16 cellular contexts compared by ENCODE assay signal in genomic region chr20:57436223-57436545, GRCh38. TPM values are rescaled to one million over a fixed set of nuclear protein-coding genes. Genes with fewer than 3 reads are reported as not detected.
A peak's percentile ranks its signal among the peaks of the same experiment; 100 is the strongest.
DNase-seq lines count a peak whose midpoint lies in the region; ATAC-seq and TF ChIP-seq lines count a peak whose summit lies in the region.
"Had no signal": no experiment of that assay in that cellular context is flagged by ENCODE, and none has a peak within 500 bp of the region (broad histone marks: within the 10 kb centered on the region; RNA-seq: fewer than 3 reads in every experiment).

No MANE protein-coding gene starts in this region.

- no peak overlapping the region for H2BK5ac ChIP-seq in neuronal stem cell (ENCODE audit: low read length)

- H3K14ac ChIP-seq in neuronal stem cell (ENCODE audit: low read length) = no peak overlapping the region

- H3K27me3 Mint-ChIP-seq in brain = peaks cover 7% of the 10 kb centered on the region
- H3K27me3 Mint-ChIP-seq in CD8-positive, alpha-beta memory T cell = no peaks in the 10 kb centered on the region

- H3K9me3 ChIP-seq in right atrium auricular region (no peaks in the 10 kb centered on the region), neuronal stem cell (replicated peaks in 1 of 2; ENCODE audit: control insufficient read depth in 2 of 2, insufficient read depth in 1 of 2, low read depth in 1 of 2, low read length in 2 of 2) (peaks cover 0 to 2% of the 10 kb centered on the region in 2 donors)
- H3K9me3 ChIP-seq in CD8-positive, alpha-beta memory T cell (ENCODE audit: low read length) = no peaks in the 10 kb centered on the region

- H3K4ac ChIP-seq in neuronal stem cell (ENCODE audit: low read length) = no peak overlapping the region

- H4K91ac ChIP-seq in neuronal stem cell (ENCODE audit: low read depth, low read length, poor library complexity) = no peak overlapping the region

- in situ Hi-C loops in G401 (cut with HindIII; ENCODE audit: low sequenced_read_pairs) = no loop called here

- H2AFZ ChIP-seq in neuronal stem cell (ENCODE audit: low read length) = no peak overlapping the region

- H3K36me3 Mint-ChIP-seq in brain = no peaks in the 10 kb centered on the region
- H3K36me3 Mint-ChIP-seq in CD8-positive, alpha-beta memory T cell = no peaks in the 10 kb centered on the region
- H3K36me3 Mint-ChIP-seq: CD4-positive, CD25-positive, alpha-beta regulatory T cell had no signal

- H2BK120ac ChIP-seq in neuronal stem cell (ENCODE audit: low read depth, low read length) = no peak overlapping the region

- H3K36me3 ChIP-seq in right atrium auricular region = no peaks in the 10 kb centered on the region
- no peaks in the 10 kb centered on the region for H3K36me3 ChIP-seq in neuronal stem cell (replicated peaks in 1 of 2; ENCODE audit: control insufficient read depth in 2 of 2, insufficient read depth in 2 of 2, low read length in 2 of 2)
- no peaks in the 10 kb centered on the region for H3K36me3 ChIP-seq in CD8-positive, alpha-beta memory T cell (ENCODE audit: insufficient read depth, low read length)

- H3K4me1 ChIP-seq in right atrium auricular region = peaks cover 0 to 81% of the 10 kb centered on the region in 2 donors
- H3K4me1 ChIP-seq in neuronal stem cell (ENCODE audit: control insufficient read depth in 2 of 2, insufficient read depth in 1 of 2, low read depth in 1 of 2, low read length in 2 of 2) = peaks cover 19 to 21% of the 10 kb centered on the region in 2 donors
- peaks cover 52% of the 10 kb centered on the region for H3K4me1 ChIP-seq in CD8-positive, alpha-beta memory T cell (ENCODE audit: insufficient read depth, low read length)

- no CpG with 5 or more reads among the region's 6 CpGs for WGBS in neuronal stem cell (ENCODE audit: extremely low coverage in 2 of 2, insufficient read length in 2 of 2, insufficient replicate concordance in 1 of 2), 2 donors

- H3K27me3 ChIP-seq in right atrium auricular region = no peaks in the 10 kb centered on the region
- peaks cover 0 to 30% (median 0%) of the 10 kb centered on the region in 3 experiments for H3K27me3 ChIP-seq in neuronal stem cell (ENCODE audit: control insufficient read depth in 3 of 3, insufficient read depth in 3 of 3, low read depth in 1 of 3, low read length in 3 of 3)
- no peaks in the 10 kb centered on the region for H3K27me3 ChIP-seq in CD8-positive, alpha-beta memory T cell (ENCODE audit: insufficient read depth, low read length, poor library complexity, severe bottlenecking)

- H3K4me3 ChIP-seq in right atrium auricular region = no peak overlapping the region
- H3K4me3 ChIP-seq in neuronal stem cell (ENCODE audit: low read length in 2 of 2) = no peak overlapping the region
- no peak overlapping the region for H3K4me3 ChIP-seq in CD8-positive, alpha-beta memory T cell (ENCODE audit: low read length)
- H3K4me3 ChIP-seq: lung, smooth muscle cell had no signal

- H3K18ac ChIP-seq in neuronal stem cell (ENCODE audit: low read length) = peak overlapping the region; percentile 70

- no peak for TF ChIP-seq CTCF in right atrium auricular region (IDR thresholded peaks at IDR 0.05)
- no peak for TF ChIP-seq CTCF in brain (conservative IDR thresholded peaks at IDR 0.05)

- H3K4me1 Mint-ChIP-seq in brain = peaks cover 68% of the 10 kb centered on the region
- peaks cover 45 to 57% (median 56%) of the 10 kb centered on the region in 3 donors for H3K4me1 Mint-ChIP-seq in CD8-positive, alpha-beta memory T cell

- peak overlapping the region; percentile 4 for H2BK12ac ChIP-seq in neuronal stem cell (ENCODE audit: low read length)

- POLR2A ChIA-PET in CD8-positive, alpha-beta memory T cell (lab: Charles Lee) = interaction anchor here (1.6 to 3.1 kb wide), 3 partner anchors 38 to 44 kb away, joined by 7 to 12 read pairs (median 10); no protein-coding TSS in a partner anchor

- DNase-seq in right atrium auricular region (ENCODE audit: low spot score) (no peak), left ventricle myocardium superior (no peak), neuronal stem cell (ENCODE audit: low spot score) (no peak), GM19238 (ENCODE audit: insufficient read length, low spot score) (no peak), G401 (ENCODE audit: low spot score) (no peak)
- no peak for DNase-seq in activated naive CD4-positive, alpha-beta T cell treated with Interleukin-2 at 50 U/mL for 16 hours
- no peak for DNase-seq in CD8-positive, alpha-beta memory T cell
- DNase-seq: ACHN, HFFc6 had no signal

- peak overlapping the region; percentile 41 for H2AK5ac ChIP-seq in neuronal stem cell (ENCODE audit: low read depth, low read length)

- peaks cover 3 to 12% (median 7%) of the 10 kb centered on the region in 5 experiments for H3K9me3 Mint-ChIP-seq in brain
- H3K9me3 Mint-ChIP-seq in CD8-positive, alpha-beta memory T cell = peaks cover 0 to 2% (median 0%) of the 10 kb centered on the region in 5 donors

- H3K27ac Mint-ChIP-seq in brain = peak overlapping the region in 3 of 5 experiments; percentile 77 to 88 (median 80)
- peak overlapping the region in 1 of 8 donors; percentile 38 for H3K27ac Mint-ChIP-seq in CD8-positive, alpha-beta memory T cell
- H3K27ac Mint-ChIP-seq: HFFc6 had no signal

- no peak overlapping the region for H3K4me3 Mint-ChIP-seq in brain
- H3K4me3 Mint-ChIP-seq in CD8-positive, alpha-beta memory T cell = peak overlapping the region in 2 of 7 donors; percentile 54 to 66
- H3K4me3 Mint-ChIP-seq: HFFc6 had no signal

- H3K27ac ChIP-seq in right atrium auricular region = peak overlapping the region; percentile 91 to 92
- H3K27ac ChIP-seq in neuronal stem cell (replicated peaks; ENCODE audit: low read length) = no peak overlapping the region
- no peak overlapping the region for H3K27ac ChIP-seq in CD8-positive, alpha-beta memory T cell (ENCODE audit: low read depth, low read length)
- H3K27ac ChIP-seq: KMS-11, VCaP had no signal

- intact Hi-C loops in left ventricle myocardium superior (cut with micrococcal nuclease) = loop anchor here (10.0 kb wide), 1 partner anchor 51 kb away; no protein-coding TSS in a partner anchor

- CTCF ChIA-PET in CD8-positive, alpha-beta memory T cell (lab: Charles Lee) = interaction anchor here (1.0 to 8.1 kb wide), 9 partner anchors 17 to 160 kb away, joined by 3 to 67 read pairs (median 10); partner anchors contain the start of gene RBM38

- no peak overlapping the region for H4K8ac ChIP-seq in neuronal stem cell (ENCODE audit: low read depth, low read length)

- ATAC-seq in left ventricle myocardium superior = no peak
- ATAC-seq: Right ventricle myocardium inferior had no signal

- H3K4me2 ChIP-seq in neuronal stem cell (ENCODE audit: insufficient read depth, low read length, poor library complexity, severe bottlenecking) = no peak overlapping the region
- H3K4me2 ChIP-seq: KMS-11, smooth muscle cell had no signal

- peak overlapping the region; percentile 18 for H2BK15ac ChIP-seq in neuronal stem cell (ENCODE audit: low read length)

- no peak overlapping the region for H3K23ac ChIP-seq in neuronal stem cell (ENCODE audit: low read depth, low read length, poor library complexity)

- H3K79me1 ChIP-seq in neuronal stem cell (ENCODE audit: low read depth, low read length) = no peaks in the 10 kb centered on the region

- no peak overlapping the region for H3K9ac ChIP-seq in neuronal stem cell (ENCODE audit: low read depth, low read length, poor library complexity)
- H3K9ac ChIP-seq: KMS-11 had no signal

RNA-seq across cellular contexts. Expression of gene RBM38, which starts 45.0 kb away (rescaled TPM):
- total RNA-seq in right atrium auricular region = 100 to 1,000 TPM; 127 to 151 TPM
- 89.3 TPM for total RNA-seq in left ventricle myocardium superior
- 74.8 TPM for polyA plus RNA-seq in brain (ENCODE audit: insufficient read depth, low read depth, low replicate concordance)
- polyA plus RNA-seq in neuronal stem cell (2013, experiment 1 of 2) = 38.4 TPM
- 40.3 TPM for polyA plus RNA-seq in neuronal stem cell (2013, experiment 2 of 2)
- 100 to 1,000 TPM; 101 to 107 TPM for total RNA-seq in CD8-positive, alpha-beta memory T cell
- 94.4 TPM for polyA plus RNA-seq in CD8-positive, alpha-beta memory T cell
- total RNA-seq in G401 (2014; rRNA removed; shearing (Covaris generic)) = 74.9 and 101 TPM in 2 replicates

Comparison
In these comparisons a context has a peak if more than half of its experiments do, and no peak if none do; other contexts are left out.
1. H3K27ac ChIP-seq: peak in right atrium auricular region (2 of 2); none in neuronal stem cell (single experiment) and CD8-positive, alpha-beta memory T cell (single experiment).